28 cellular contexts compared by ENCODE assay signal in genomic region chrX:24012266-24012665, GRCh38.
"Had no signal": no experiment of that assay in that cellular context is flagged by ENCODE, and none has a peak within 500 bp of the region (broad histone marks: within the 10 kb centered on the region; RNA-seq: fewer than 3 reads in every experiment).

No MANE protein-coding gene starts in this region.

- H3K27me3 ChIP-seq: ascending aorta, cardiac muscle cell, SJCRH30 had no signal

- ATAC-seq: activated CD8-positive, alpha-beta T cell treated with anti-CD3 and anti-CD28 coated beads for 36 hours; Panc1 had no signal

- H3K9me3 Mint-ChIP-seq: activated B cell treated with CpG ODN at 0.5 μM for 24 hours; activated CD8-positive, alpha-beta T cell treated with anti-CD3 and anti-CD28 coated beads for 36 hours; central memory CD8-positive, alpha-beta T cell; T-helper 1 cell treated with Interleukin-12 subunit alpha and Interleukin-12 subunit beta and Interleukin-4 antibody, amounts not matched to agents 30 μg/mL and 1 μg/mL, for 36 hours had no signal

- H3K27me3 Mint-ChIP-seq: activated B cell treated with CpG ODN at 0.5 μM for 24 hours; activated CD8-positive, alpha-beta T cell treated with anti-CD3 and anti-CD28 coated beads for 36 hours; activated naive CD8-positive, alpha-beta T cell; central memory CD8-positive, alpha-beta T cell had no signal

- H3K4me3 Mint-ChIP-seq: activated B cell treated with CpG ODN at 0.5 μM for 24 hours; activated CD8-positive, alpha-beta T cell treated with anti-CD3 and anti-CD28 coated beads for 36 hours; activated naive CD8-positive, alpha-beta T cell; central memory CD8-positive, alpha-beta T cell; T-helper 1 cell treated with Interleukin-12 subunit alpha and Interleukin-12 subunit beta and Interleukin-4 antibody, amounts not matched to agents 30 μg/mL and 1 μg/mL, for 36 hours had no signal

- H3K27ac Mint-ChIP-seq: activated B cell treated with CpG ODN at 0.5 μM for 24 hours; activated CD8-positive, alpha-beta T cell treated with anti-CD3 and anti-CD28 coated beads for 36 hours; activated naive CD8-positive, alpha-beta T cell; T-helper 1 cell treated with Interleukin-12 subunit alpha and Interleukin-12 subunit beta and Interleukin-4 antibody, amounts not matched to agents 30 μg/mL and 1 μg/mL, for 36 hours had no signal

- DNase-seq: activated B cell treated with CpG ODN at 0.5 μM for 24 hours; activated CD4-positive, alpha-beta T cell treated with anti-CD3 and anti-CD28 coated beads for 4 hours; activated CD4-positive, alpha-beta T cell treated with anti-CD3 and anti-CD28 coated beads, Interleukin-2, amount 50 U/mL, for 4 hours; activated CD4-positive, CD25-positive, alpha-beta regulatory T cell treated with anti-CD3 and anti-CD28 coated beads, Interleukin-2, amount 50 U/mL, for 72 hours; activated CD8-positive, alpha-beta T cell treated with anti-CD3 and anti-CD28 coated beads for 36 hours; activated gamma-delta T cell; activated T-cell treated with anti-CD3 and anti-CD28 coated beads, Interleukin-2, amount 50 U/mL, for 1 hour; amygdala; colonic mucosa; Karpas-422; KBM-7; NCI-H1105; NCI-H1417 treated with DMSO at 0.1 percent for 48 hours; NCI-H187 treated with DMSO at 0.1 percent for 48 hours; NCI-H2081 treated with DMSO at 0.1 percent for 48 hours; NCI-H345; NCI-H524 treated with DMSO at 0.1 percent for 48 hours; SHP77; SJCRH30; T-helper 9 cell had no signal

- H3K9me3 ChIP-seq: ascending aorta, colonic mucosa, SJCRH30 had no signal

- H3K27ac ChIP-seq: ascending aorta, cardiac muscle cell, colonic mucosa, SJCRH30, SK-N-MC, VCaP had no signal
